ENCODE assay signal across 1 cellular context in the genomic region with DNA sequence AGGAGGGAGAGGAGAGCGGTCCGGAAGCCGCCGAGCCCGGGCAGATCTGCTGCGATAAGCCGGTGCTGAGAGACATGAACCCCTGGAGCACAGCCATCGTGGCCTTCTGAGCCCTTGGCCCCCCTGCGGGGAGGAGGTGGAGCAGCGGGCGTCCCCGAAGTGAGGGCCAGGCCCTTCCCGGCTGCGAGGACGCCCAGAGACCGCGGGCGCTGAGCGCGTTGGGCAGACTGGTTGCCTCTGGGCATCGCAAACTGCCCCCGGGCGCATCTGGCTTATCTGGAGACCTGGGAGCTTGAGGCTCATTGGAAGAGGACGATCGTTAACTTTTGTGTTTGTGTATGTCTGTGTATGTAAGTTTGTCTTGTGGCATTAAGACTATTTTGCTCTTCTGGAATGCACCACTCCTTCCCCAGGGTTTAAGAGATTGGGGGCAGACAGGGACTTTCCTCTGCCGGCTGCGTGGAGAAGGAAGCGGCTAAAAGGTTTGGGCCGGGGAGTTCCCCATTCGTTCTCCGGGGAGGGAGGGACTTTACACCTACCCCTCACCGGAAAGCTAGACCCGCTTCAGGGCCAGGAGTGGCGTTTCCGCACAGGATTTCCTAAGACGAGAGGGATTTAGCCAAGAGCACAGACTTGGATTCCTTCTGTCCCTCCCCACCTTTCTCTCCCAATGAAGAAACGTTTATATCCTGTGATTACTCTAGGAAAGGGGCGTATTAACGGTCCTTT.
TF ChIP-seq lines count a peak whose summit lies in the region.

No MANE protein-coding gene starts in this region.

TF ChIP-seq in HEK293, 187 proteins besides CTCF, POLR2A, EP300 and RAD21 (continued from another document):
- TF ChIP-seq, protein P1, sequence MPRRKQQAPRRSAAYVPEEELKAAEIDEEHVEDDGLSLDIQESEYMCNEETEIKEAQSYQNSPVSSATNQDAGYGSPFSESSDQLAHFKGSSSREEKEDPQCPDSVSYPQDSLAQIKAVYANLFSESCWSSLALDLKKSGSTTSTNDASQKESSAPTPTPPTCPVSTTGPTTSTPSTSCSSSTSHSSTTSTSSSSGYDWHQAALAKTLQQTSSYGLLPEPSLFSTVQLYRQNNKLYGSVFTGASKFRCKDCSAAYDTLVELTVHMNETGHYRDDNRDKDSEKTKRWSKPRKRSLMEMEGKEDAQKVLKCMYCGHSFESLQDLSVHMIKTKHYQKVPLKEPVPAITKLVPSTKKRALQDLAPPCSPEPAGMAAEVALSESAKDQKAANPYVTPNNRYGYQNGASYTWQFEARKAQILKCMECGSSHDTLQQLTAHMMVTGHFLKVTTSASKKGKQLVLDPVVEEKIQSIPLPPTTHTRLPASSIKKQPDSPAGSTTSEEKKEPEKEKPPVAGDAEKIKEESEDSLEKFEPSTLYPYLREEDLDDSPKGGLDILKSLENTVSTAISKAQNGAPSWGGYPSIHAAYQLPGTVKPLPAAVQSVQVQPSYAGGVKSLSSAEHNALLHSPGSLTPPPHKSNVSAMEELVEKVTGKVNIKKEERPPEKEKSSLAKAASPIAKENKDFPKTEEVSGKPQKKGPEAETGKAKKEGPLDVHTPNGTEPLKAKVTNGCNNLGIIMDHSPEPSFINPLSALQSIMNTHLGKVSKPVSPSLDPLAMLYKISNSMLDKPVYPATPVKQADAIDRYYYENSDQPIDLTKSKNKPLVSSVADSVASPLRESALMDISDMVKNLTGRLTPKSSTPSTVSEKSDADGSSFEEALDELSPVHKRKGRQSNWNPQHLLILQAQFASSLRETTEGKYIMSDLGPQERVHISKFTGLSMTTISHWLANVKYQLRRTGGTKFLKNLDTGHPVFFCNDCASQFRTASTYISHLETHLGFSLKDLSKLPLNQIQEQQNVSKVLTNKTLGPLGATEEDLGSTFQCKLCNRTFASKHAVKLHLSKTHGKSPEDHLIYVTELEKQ (tag by site-specific recombination; IDR thresholded peaks at IDR 0.05; ENCODE audit: borderline replicate concordance): no peak
- TF ChIP-seq ZNF112 (tag by site-specific recombination; IDR thresholded peaks at IDR 0.05) (no peak), ZNF391 (tag by site-specific recombination; IDR thresholded peaks at IDR 0.05; ENCODE audit: borderline replicate concordance, low read depth) (peak; percentile 55; the same call in 1 of the 2 replicates), ZNF155 (tag by site-specific recombination; IDR thresholded peaks at IDR 0.05) (no peak), TCF7L2 (IDR thresholded peaks at IDR 0.05; ENCODE audit: borderline replicate concordance, low read depth, low read length) (no peak), ZNF335 (tag by site-specific recombination; conservative IDR thresholded peaks at IDR 0.05) (peak; percentile 51), ZBTB21 (tag by site-specific recombination; IDR thresholded peaks at IDR 0.05) (no peak), HOXD13 (CRISPR knock-in tag; IDR thresholded peaks at IDR 0.05; ENCODE audit: borderline replicate concordance) (no peak), ZNF747 (tag by site-specific recombination; IDR thresholded peaks at IDR 0.05) (no peak), ZNF280D (tag by site-specific recombination; IDR thresholded peaks at IDR 0.05) (no peak), ZNF184 (tag by site-specific recombination; IDR thresholded peaks at IDR 0.05) (no peak), SCRT1 (tag by site-specific recombination; IDR thresholded peaks at IDR 0.05; ENCODE audit: borderline replicate concordance) (no peak), WT1 (tag by site-specific recombination; IDR thresholded peaks at IDR 0.05) (peak; percentile 35), YY2 (tag by site-specific recombination; IDR thresholded peaks at IDR 0.05) (no peak), ZBTB1 (tag by site-specific recombination; IDR thresholded peaks at IDR 0.05) (no peak), ZNF830 (tag by site-specific recombination; IDR thresholded peaks at IDR 0.05; ENCODE audit: low read depth) (no peak), ZNF341 (tag by site-specific recombination; IDR thresholded peaks at IDR 0.05; ENCODE audit: low read depth) (peak; percentile 89), ZNF660 (tag by site-specific recombination; IDR thresholded peaks at IDR 0.05) (no peak), ZNF596 (tag by site-specific recombination; IDR thresholded peaks at IDR 0.05) (no peak), ZBTB49 (tag by site-specific recombination; IDR thresholded peaks at IDR 0.05; ENCODE audit: low read depth) (no peak), ZNF768 (tag by site-specific recombination; IDR thresholded peaks at IDR 0.05) (no peak), ZNF404 (tag by site-specific recombination; IDR thresholded peaks at IDR 0.05) (no peak), ZNF426 (tag by site-specific recombination; IDR thresholded peaks at IDR 0.05) (no peak), ZFP69B (tag by site-specific recombination; IDR thresholded peaks at IDR 0.05) (peak; percentile 39; the same call in 1 of the 2 replicates), ZNF777 (tag by site-specific recombination; IDR thresholded peaks at IDR 0.05; ENCODE audit: borderline replicate concordance) (no peak), ZNF148 (tag by site-specific recombination; IDR thresholded peaks at IDR 0.05; ENCODE audit: borderline replicate concordance) (no peak), ZBTB17 (tag by site-specific recombination; IDR thresholded peaks at IDR 0.05) (peak; percentile 46; the same call in 1 of the 2 replicates), INSM2 (tag by site-specific recombination; IDR thresholded peaks at IDR 0.05) (no peak), ZNF707 (tag by site-specific recombination; IDR thresholded peaks at IDR 0.05) (no peak), ZBTB8A (tag by site-specific recombination; IDR thresholded peaks at IDR 0.05) (peak; percentile 93), ZBTB48 (tag by site-specific recombination; IDR thresholded peaks at IDR 0.05) (peak; percentile 83; the same call in 1 of the 2 replicates), ZNF324 (tag by site-specific recombination; IDR thresholded peaks at IDR 0.05) (no peak), ZNF501 (tag by site-specific recombination; IDR thresholded peaks at IDR 0.05) (0 out of 2 replicates have a peak, but pooled peaks have one; percentile 24), BCL11B (tag by site-specific recombination; IDR thresholded peaks at IDR 0.05; ENCODE audit: low read depth) (peak; percentile 39; the same call in 1 of the 2 replicates), ZNF175 (tag by site-specific recombination; IDR thresholded peaks at IDR 0.05) (no peak), ZNF169 (tag by site-specific recombination; IDR thresholded peaks at IDR 0.05) (no peak), ZNF433 (tag by site-specific recombination; IDR thresholded peaks at IDR 0.05; ENCODE audit: low read depth) (no peak), TRIM28 (IDR thresholded peaks at IDR 0.05; ENCODE audit: borderline replicate concordance, low read length) (no peak), ZNF302 (tag by site-specific recombination; IDR thresholded peaks at IDR 0.05; ENCODE audit: low read depth) (no peak), ZNF394 (tag by site-specific recombination; IDR thresholded peaks at IDR 0.05; ENCODE audit: borderline replicate concordance) (peak; percentile 51; the same call in 1 of the 2 replicates)
- TF ChIP-seq, protein P2, sequence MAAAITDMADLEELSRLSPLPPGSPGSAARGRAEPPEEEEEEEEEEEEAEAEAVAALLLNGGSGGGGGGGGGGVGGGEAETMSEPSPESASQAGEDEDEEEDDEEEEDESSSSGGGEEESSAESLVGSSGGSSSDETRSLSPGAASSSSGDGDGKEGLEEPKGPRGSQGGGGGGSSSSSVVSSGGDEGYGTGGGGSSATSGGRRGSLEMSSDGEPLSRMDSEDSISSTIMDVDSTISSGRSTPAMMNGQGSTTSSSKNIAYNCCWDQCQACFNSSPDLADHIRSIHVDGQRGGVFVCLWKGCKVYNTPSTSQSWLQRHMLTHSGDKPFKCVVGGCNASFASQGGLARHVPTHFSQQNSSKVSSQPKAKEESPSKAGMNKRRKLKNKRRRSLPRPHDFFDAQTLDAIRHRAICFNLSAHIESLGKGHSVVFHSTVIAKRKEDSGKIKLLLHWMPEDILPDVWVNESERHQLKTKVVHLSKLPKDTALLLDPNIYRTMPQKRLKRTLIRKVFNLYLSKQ (tag by site-specific recombination; IDR thresholded peaks at IDR 0.05; ENCODE audit: borderline replicate concordance): no peak
